ENCODE assay signal across 8 cellular contexts in the genomic region with DNA sequence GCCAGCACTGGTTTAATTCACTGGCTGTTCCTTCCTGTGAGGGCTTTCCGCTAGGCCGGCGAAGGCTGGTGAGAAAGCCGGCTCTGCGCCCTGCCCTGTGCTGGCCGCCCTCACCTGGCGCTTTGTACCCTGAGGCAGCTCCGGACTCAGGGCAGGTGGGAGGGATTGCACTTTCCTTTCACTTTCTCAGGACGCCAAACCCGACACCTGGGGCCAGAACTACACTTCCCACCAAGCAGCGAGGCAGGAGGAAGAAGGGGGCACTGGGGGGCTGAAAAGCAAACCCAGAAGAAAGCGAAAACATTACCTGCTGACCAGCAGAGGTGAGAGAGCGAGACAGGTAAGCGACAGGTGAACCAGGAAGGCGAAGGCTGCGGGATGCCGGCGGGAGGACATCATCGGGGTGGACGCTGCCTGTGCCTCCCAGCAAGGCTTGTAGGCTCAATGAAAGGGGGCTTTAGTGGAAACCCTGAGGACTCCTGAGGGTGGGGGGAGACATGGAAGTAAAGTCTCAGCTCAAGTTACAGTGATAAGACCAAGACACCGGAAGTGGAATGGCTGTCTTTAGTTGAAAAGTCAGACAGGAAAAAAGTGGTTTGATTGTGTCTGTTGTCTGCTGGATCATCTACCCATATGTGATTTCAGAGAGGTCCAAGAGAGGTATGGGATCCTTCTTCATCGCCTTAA. TPM values are rescaled to one million over a fixed set of nuclear protein-coding genes. Genes with fewer than 3 reads are reported as not detected.
DNase-seq lines count a peak whose midpoint lies in the region; ATAC-seq, FAIRE-seq and TF ChIP-seq lines count a peak whose summit lies in the region.

A gene with protein sequence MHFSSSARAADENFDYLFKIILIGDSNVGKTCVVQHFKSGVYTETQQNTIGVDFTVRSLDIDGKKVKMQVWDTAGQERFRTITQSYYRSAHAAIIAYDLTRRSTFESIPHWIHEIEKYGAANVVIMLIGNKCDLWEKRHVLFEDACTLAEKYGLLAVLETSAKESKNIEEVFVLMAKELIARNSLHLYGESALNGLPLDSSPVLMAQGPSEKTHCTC (plus strand): TSS at position 181 of the 687 bp plus-strand sequence. CDS start 3,589 bp downstream, outside the sequence.

- H3K9me3 ChIP-seq in Panc1 (ENCODE audit: control insufficient read depth, insufficient read depth, low read depth, low read length) (no peaks in the 10 kb centered on the region), kidney (ENCODE audit: control insufficient read depth in 1 of 2, low read length in 2 of 2) (no peaks in the 10 kb centered on the region)

- POLR2A ChIA-PET in Panc1 (lab: Charles Lee), result no interaction called here

- DNase-seq in Panc1 (ENCODE audit: low read depth, low spot score), result no peak
- peak; percentile 12 for DNase-seq in activated naive CD8-positive, alpha-beta T cell treated with anti-CD3 and anti-CD28 coated beads, Interleukin-2, amount 50 U/mL, for 16 hours (ENCODE audit: low read depth, low spot score)
- DNase-seq in kidney, result peak; percentile 86
- peak; percentile 49 for DNase-seq in stimulated activated CD4-positive, alpha-beta T cell treated with anti-CD3 and anti-CD28 coated beads, Interleukin-4, amount 100 ng/mL, for 24 hours
- no peak for DNase-seq in foreskin fibroblast
- DNase-seq in amniotic stem cell (lab: John Stamatoyannopoulos, UW), result no peak

- ATAC-seq in GM21723 (IDR thresholded peaks at IDR 0.05; ENCODE audit: unreplicated experiment), result peak; percentile 62
- peak; percentile 57 for ATAC-seq in Panc1
- ATAC-seq in HG02970 (IDR thresholded peaks at IDR 0.05; ENCODE audit: low FRiP score, unreplicated experiment), result no peak

- intact Hi-C loops in Panc1 (cut with micrococcal nuclease; ENCODE audit: unreplicated experiment) (no loop called here), kidney (cut with DNase I) (no loop called here)

- FAIRE-seq in kidney (lab: Jason Lieb, UNC), result no peak

- no peak for TF ChIP-seq CTCF in Panc1 (IDR thresholded peaks at IDR 0.05)
- TF ChIP-seq CTCF in kidney (IDR thresholded peaks at IDR 0.05; ENCODE audit: borderline replicate concordance, extremely low read depth, insufficient read depth), result no peak
- no peak for TF ChIP-seq CTCF in foreskin fibroblast (IDR thresholded peaks at IDR 0.05; ENCODE audit: low read depth, low read length)

- H3K4me1 ChIP-seq in Panc1 (ENCODE audit: control insufficient read depth, insufficient read depth, low read length) (peaks cover 19% of the 10 kb centered on the region), kidney (ENCODE audit: control insufficient read depth in 1 of 2, insufficient read depth in 1 of 2, low read depth in 1 of 2, low read length in 2 of 2) (peaks cover 0 to 4% of the 10 kb centered on the region in 2 donors)

- H3K9ac ChIP-seq in kidney (ENCODE audit: low read length in 2 of 2), result peak within 1 kb of the TSS in 1 of 2 donors; percentile 59

- no TSS peak for BruUV-seq in Panc1 (replicated peaks; lab: Mats Ljungman, UMichigan)

- H3K4me3 ChIP-seq in Panc1 (ENCODE audit: low read depth in 2 of 2, low read length in 2 of 2) (peak within 1 kb of the TSS; percentile 36 to 59), kidney (ENCODE audit: low read length in 2 of 2) (peak within 1 kb of the TSS; percentile 69 to 75), foreskin fibroblast (ENCODE audit: low read depth in 1 of 2, low read length in 2 of 2) (no peak within 1 kb of the TSS)

- in situ Hi-C loops in Panc1 (cut with HindIII; ENCODE audit: low pct_unique_long_range_greater_than_20kb, low sequenced_read_pairs), result no loop called here

- no peaks in the 10 kb centered on the region for H3K36me3 ChIP-seq in Panc1 (ENCODE audit: control insufficient read depth, insufficient read depth, low read length)
- H3K36me3 ChIP-seq in kidney (ENCODE audit: control insufficient read depth in 1 of 2, insufficient read depth in 2 of 2, low read length in 2 of 2), result no peaks in the 10 kb centered on the region

- peak within 1 kb of the TSS; percentile 56 for H3K27ac ChIP-seq in Panc1 (ENCODE audit: low read length)
- peak within 1 kb of the TSS; percentile 20 to 73 for H3K27ac ChIP-seq in kidney (ENCODE audit: low read depth in 2 of 2, low read length in 2 of 2)

- no peaks in the 10 kb centered on the region for H3K27me3 ChIP-seq in Panc1 (ENCODE audit: control insufficient read depth, insufficient read depth, low read length)

- CTCF ChIA-PET in Panc1 (lab: Charles Lee), result no interaction called here

RNA-seq across cellular contexts. Expression of the gene that starts here (rescaled TPM):
- total RNA-seq in Panc1 (2021; ENCODE audit: unreplicated experiment) (0.92 TPM), kidney (11.5 TPM)
- not detected for polyA plus RNA-seq in Panc1 (2012; ENCODE audit: insufficient read length)
- 0.82 TPM for polyA plus RNA-seq in kidney (ENCODE audit: insufficient read depth, low read depth, low replicate concordance)

Comparison
In these comparisons a context has a peak if more than half of its experiments do, and no peak if none do; other contexts are left out.
1. Peak in ATAC-seq, H3K4me3 ChIP-seq and H3K27ac ChIP-seq in Panc1; RNA of the gene not detected or under 1 TPM.
2. DNase-seq: peak in activated naive CD8-positive, alpha-beta T cell treated with anti-CD3 and anti-CD28 coated beads, Interleukin-2, amount 50 U/mL, for 16 hours (single experiment), kidney (single experiment) and stimulated activated CD4-positive, alpha-beta T cell treated with anti-CD3 and anti-CD28 coated beads, Interleukin-4, amount 100 ng/mL, for 24 hours (single experiment); none in Panc1 (single experiment), foreskin fibroblast (0 of 2) and amniotic stem cell (single experiment).
3. H3K4me3 ChIP-seq: peak in kidney (2 of 2); none in foreskin fibroblast (0 of 2).